28 cellular contexts compared by ENCODE assay signal in the genomic region with DNA sequence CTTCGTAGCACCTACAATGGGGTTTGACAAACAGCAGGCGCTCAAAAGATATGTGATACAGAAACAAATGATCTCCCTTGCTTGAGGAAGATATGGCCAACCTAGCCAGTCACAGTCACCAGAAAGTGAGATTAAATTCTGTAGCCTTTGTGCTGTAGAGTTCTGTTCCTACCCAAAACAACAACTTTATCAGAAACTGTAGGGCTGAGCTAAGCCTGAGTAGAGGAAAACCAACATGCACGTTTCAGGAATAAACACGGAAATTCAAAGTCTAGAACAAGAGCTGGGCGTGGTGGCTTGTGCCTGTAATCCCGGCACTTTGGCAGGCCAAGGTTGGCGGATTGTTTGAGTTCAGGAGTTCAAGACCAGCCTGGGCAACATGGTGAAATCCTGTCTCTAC. TPM values are rescaled to one million over a fixed set of nuclear protein-coding genes. Genes with fewer than 3 reads are reported as not detected.
DNase-seq lines count a peak whose midpoint lies in the region; ATAC-seq, FAIRE-seq and TF ChIP-seq lines count a peak whose summit lies in the region.
"Had no signal": no experiment of that assay in that cellular context is flagged by ENCODE, and none has a peak within 500 bp of the region (broad histone marks: within the 10 kb centered on the region; RNA-seq: fewer than 3 reads in every experiment).

No MANE protein-coding gene starts in this region.

- CTCF ChIA-PET in HepG2 (lab: Yijun Ruan, JAX; ENCODE audit: low intra/inter-chr PET ratio, low total read pairs) (no interaction called here), K562 (lab: Yijun Ruan, JAX; ENCODE audit: low intra/inter-chr PET ratio) (no interaction called here)

- H3K79me1 ChIP-seq in mesendoderm (ENCODE audit: low read length): no peaks in the 10 kb centered on the region

- H2AK5ac ChIP-seq in mesendoderm (ENCODE audit: low read length): no peak overlapping the region

- no peak overlapping the region for H2BK15ac ChIP-seq in mesendoderm (replicated peaks; ENCODE audit: low read depth)

- no peaks in the 10 kb centered on the region for H3K36me3 ChIP-seq in HepG2 (replicated peaks in 1 of 2; ENCODE audit: control insufficient read depth in 1 of 2, insufficient read depth in 2 of 2, low read length in 2 of 2)
- H3K36me3 ChIP-seq in right lobe of liver: no peaks in the 10 kb centered on the region
- H3K36me3 ChIP-seq in K562 (ENCODE audit: control insufficient read depth, insufficient read depth, low read length): no peaks in the 10 kb centered on the region
- H3K36me3 ChIP-seq in mesendoderm (ENCODE audit: control insufficient read depth, insufficient read depth, low read length): no peaks in the 10 kb centered on the region
- H3K36me3 ChIP-seq: BLaER1 treated with 17β-estradiol and CSF1 and Interleukin-3, amounts not matched to agents 10 nM and 100 nM had no signal

- TF ChIP-seq CTCF in HepG2 (CRISPR knock-in tag; IDR thresholded peaks at IDR 0.05) (no peak), right lobe of liver (IDR thresholded peaks at IDR 0.05) (no peak), K562 (IDR thresholded peaks at IDR 0.05 in 2 of 3, conservative IDR thresholded peaks at IDR 0.05 in 1 of 3; ENCODE audit: insufficient read depth in 2 of 3, low read depth in 1 of 3, low read length in 3 of 3) (no peak)

- H3K4me3 ChIP-seq in HepG2 (replicated peaks in 1 of 3; ENCODE audit: insufficient read depth in 1 of 3, low read depth in 2 of 3, low read length in 3 of 3) (no peak overlapping the region), right lobe of liver (no peak overlapping the region), K562 (no peak overlapping the region), mesendoderm (ENCODE audit: low read length) (no peak overlapping the region)
- H3K4me3 ChIP-seq: A549; BLaER1 treated with 17β-estradiol and CSF1 and Interleukin-3, amounts not matched to agents 10 nM and 100 nM; GM12878 had no signal

- TF ChIP-seq RAD21 in HepG2 (CRISPR knock-in tag; IDR thresholded peaks at IDR 0.05) (no peak), K562 (CRISPR knock-in tag; conservative IDR thresholded peaks at IDR 0.05 in 1 of 2, IDR thresholded peaks at IDR 0.05 in 1 of 2) (no peak)

- no peak overlapping the region for H4K8ac ChIP-seq in mesendoderm (ENCODE audit: low read depth, low read length)

- no peaks in the 10 kb centered on the region for H3K79me2 ChIP-seq in HepG2 (ENCODE audit: insufficient read depth, low read length)
- H3K79me2 ChIP-seq in K562 (ENCODE audit: control insufficient read depth, insufficient read depth, low read length): no peaks in the 10 kb centered on the region
- H3K79me2 ChIP-seq in mesendoderm (ENCODE audit: control insufficient read depth, insufficient read depth, low read length): no peaks in the 10 kb centered on the region

- no peak overlapping the region for H4K5ac ChIP-seq in mesendoderm (ENCODE audit: low read length)

- H2AFZ ChIP-seq in HepG2 (ENCODE audit: low read length) (no peak overlapping the region), K562 (ENCODE audit: low read depth, low read length) (no peak overlapping the region)

- TF ChIP-seq POLR2A in HepG2 (IDR thresholded peaks at IDR 0.05; ENCODE audit: insufficient read depth in 1 of 2, low read depth in 2 of 2, low read length in 2 of 2) (no peak), right lobe of liver (IDR thresholded peaks at IDR 0.05) (no peak), K562 (conservative IDR thresholded peaks at IDR 0.05) (no peak)

- H3K4me2 ChIP-seq in HepG2 (ENCODE audit: low read depth, low read length) (no peak overlapping the region), K562 (ENCODE audit: insufficient read depth, low read length) (no peak overlapping the region), mesendoderm (ENCODE audit: low read length) (no peak overlapping the region)
- H3K4me2 ChIP-seq: A549 had no signal

- no peak overlapping the region for H3K18ac ChIP-seq in mesendoderm (ENCODE audit: low read length)

- DNase-seq in HepG2 (ENCODE audit: low spot score): no peak
- DNase-seq in right lobe of liver: no peak
- no peak for DNase-seq in K562 (ENCODE audit: extremely low read depth in 1 of 4, low spot score in 3 of 4)
- peak; percentile 71 for DNase-seq in mesendoderm
- DNase-seq in DMS153 treated with DMSO at 0.1 percent for 48 hours (lab: John Stamatoyannopoulos, UW; ENCODE audit: unreplicated experiment): no peak
- no peak for DNase-seq in RCC 7860 (ENCODE audit: low spot score)
- DNase-seq: AML-193; Caco-2; Calu3; CD4-positive, alpha-beta T cell; CD8-positive, alpha-beta T cell; DMS53; DMS79; DND-41; EL; GDM1 had no signal

- peak overlapping the region; percentile 6 for H3K4ac ChIP-seq in mesendoderm (ENCODE audit: low read depth, low read length)

- ATAC-seq in HepG2: no peak
- no peak for ATAC-seq in right lobe of liver
- ATAC-seq in K562: no peak
- ATAC-seq: A549; CD8-positive, alpha-beta T cell had no signal

- H2BK5ac ChIP-seq in mesendoderm (ENCODE audit: low read length): no peak overlapping the region

- peaks cover 7% of the 10 kb centered on the region; the same call in 1 of the 2 replicates for H3K4me1 ChIP-seq in HepG2 (ENCODE audit: insufficient read depth, low read length)
- peaks cover 0 to 14% (median 0%) of the 10 kb centered on the region in 4 donors for H3K4me1 ChIP-seq in right lobe of liver
- no peaks in the 10 kb centered on the region for H3K4me1 ChIP-seq in K562 (replicated peaks in 1 of 2; ENCODE audit: control insufficient read depth in 2 of 2, insufficient read depth in 2 of 2, low read length in 2 of 2)
- H3K4me1 ChIP-seq in mesendoderm (ENCODE audit: control insufficient read depth, low read depth, low read length): peaks cover 5% of the 10 kb centered on the region
- H3K4me1 ChIP-seq: Caco-2 had no signal

- WGBS in HepG2 (ENCODE audit: low lambda C conversion rate): 20% methylated on average over 7 of the region's 7 CpGs
- WGBS in right lobe of liver (ENCODE audit: insufficient coverage, low coverage, low lambda C conversion rate, missing lambda C conversion rate): 57% methylated on average over 5 of the region's 7 CpGs
- 0% methylated on average over 7 of the region's 7 CpGs for WGBS in K562 (ENCODE audit: insufficient coverage, low coverage, missing lambda C conversion rate)
- no CpG with 5 or more reads among the region's 7 CpGs for WGBS in mesendoderm (ENCODE audit: extremely low coverage, insufficient coverage, low lambda C conversion rate)

- no peak for FAIRE-seq in HepG2 (lab: Jason Lieb, UNC)
- FAIRE-seq in K562 (lab: Jason Lieb, UNC): no peak
- FAIRE-seq in RCC 7860 (lab: Jason Lieb, UNC): no peak
- FAIRE-seq: A549, D721Med, GM12878, GM19239 had no signal

- H3K9ac ChIP-seq in HepG2 (ENCODE audit: insufficient read depth, low read depth, low read length): no peak overlapping the region
- no peak overlapping the region for H3K9ac ChIP-seq in K562 (ENCODE audit: insufficient read depth in 1 of 2, low read depth in 2 of 2, low read length in 2 of 2)
- H3K9ac ChIP-seq in mesendoderm (ENCODE audit: low read length): no peak overlapping the region
- H3K9ac ChIP-seq: BLaER1 treated with 17β-estradiol and CSF1 and Interleukin-3, amounts not matched to agents 10 nM and 100 nM had no signal

- H3K27ac ChIP-seq in HepG2 (ENCODE audit: extremely low read length, insufficient read depth, low read length) (no peak overlapping the region), right lobe of liver (no peak overlapping the region), K562 (ENCODE audit: extremely low read depth, low read depth, low read length) (no peak overlapping the region), mesendoderm (ENCODE audit: low read depth, low read length) (peak overlapping the region; percentile 37)
- H3K27ac ChIP-seq: 22Rv1, A549, C4-2B had no signal

- no TSS peak for BruUV-seq in HepG2 (replicated peaks; lab: Mats Ljungman, UMichigan)
- BruUV-seq in K562 (replicated peaks; lab: Mats Ljungman, UMichigan): no TSS peak

- no peak overlapping the region for H2BK120ac ChIP-seq in mesendoderm (ENCODE audit: low read depth, low read length)

- H4K20me1 ChIP-seq in HepG2 (ENCODE audit: insufficient read depth, low read length): no peaks in the 10 kb centered on the region
- no peaks in the 10 kb centered on the region for H4K20me1 ChIP-seq in K562 (replicated peaks; ENCODE audit: control insufficient read depth, insufficient read depth, low read length)
- H4K20me1 ChIP-seq: BLaER1 treated with 17β-estradiol and CSF1 and Interleukin-3, amounts not matched to agents 10 nM and 100 nM had no signal

- TF ChIP-seq EP300 in HepG2 (IDR thresholded peaks at IDR 0.05; ENCODE audit: low read depth in 2 of 2, low read length in 2 of 2) (no peak), HepG2 (CRISPR knock-in tag; IDR thresholded peaks at IDR 0.05; ENCODE audit: borderline replicate concordance) (no peak), K562 (IDR thresholded peaks at IDR 0.05; ENCODE audit: low read length) (no peak)

- H3K56ac ChIP-seq in mesendoderm (ENCODE audit: low read length): peak overlapping the region; percentile 12

- H3K23ac ChIP-seq in mesendoderm (ENCODE audit: low read length): no peak overlapping the region

- H3K27me3 ChIP-seq in HepG2 (ENCODE audit: control insufficient read depth in 1 of 2, insufficient read depth in 2 of 2, low read length in 2 of 2) (no peaks in the 10 kb centered on the region), right lobe of liver (no peaks in the 10 kb centered on the region), K562 (ENCODE audit: control insufficient read depth in 2 of 2, insufficient read depth in 2 of 2, low read length in 2 of 2) (peaks cover 0 to 6% of the 10 kb centered on the region in 2 experiments; a peak in 2 of 5 replicates), mesendoderm (ENCODE audit: insufficient read depth, low read length, poor library complexity) (no peaks in the 10 kb centered on the region)
- H3K27me3 ChIP-seq: BLaER1 treated with 17β-estradiol and CSF1 and Interleukin-3, amounts not matched to agents 10 nM and 100 nM had no signal

- H3K9me3 ChIP-seq in HepG2 (ENCODE audit: low read length) (no peaks in the 10 kb centered on the region), right lobe of liver (no peaks in the 10 kb centered on the region), K562 (replicated peaks; ENCODE audit: control insufficient read depth, insufficient read depth, low read depth, low read length) (no peaks in the 10 kb centered on the region)
- H3K9me3 ChIP-seq: A549; BLaER1 treated with 17β-estradiol and CSF1 and Interleukin-3, amounts not matched to agents 10 nM and 100 nM; Caco-2 had no signal

- in situ Hi-C loops in HepG2 (cut with HindIII; ENCODE audit: extremely low pct_ligation_motif_present, low pct_unique_long_range_greater_than_20kb) (no loop called here), K562 (cut with MboI) (no loop called here)

- H3K9me1 ChIP-seq in K562 (ENCODE audit: control insufficient read depth, insufficient read depth, low read length): no peaks in the 10 kb centered on the region

- intact Hi-C loops in HepG2 (cut with micrococcal nuclease; ENCODE audit: unreplicated experiment) (no loop called here), right lobe of liver (cut with DNase I) (no loop called here), K562 (cut with micrococcal nuclease) (no loop called here)

- POLR2A ChIA-PET in HepG2 (lab: Yijun Ruan, JAX) (no interaction called here), K562 (lab: Yijun Ruan, JAX) (interaction anchor here (1.1 kb wide), 1 partner anchor 8 kb away, joined by 3 read pairs; no protein-coding TSS in a partner anchor)

RNA-seq across cellular contexts. Expression of gene AICDA, which starts 23.0 kb away (rescaled TPM):
- not detected in 2 replicates for total RNA-seq in HepG2 (2016; rRNA removed; fragmentation: Illumina TruSeq; extraction: Trizol)
- not detected in 2 replicates for total RNA-seq in HepG2 (2016; cell fraction: cytosol; rRNA removed; fragmentation: Illumina TruSeq; extraction: Trizol; ENCODE audit: low read depth)
- total RNA-seq in HepG2 (2016; cell fraction: insoluble cytoplasmic fraction; rRNA removed; fragmentation: Illumina TruSeq; extraction: Trizol): not detected in 2 replicates
- total RNA-seq in HepG2 (2016; cell fraction: membrane; rRNA removed; fragmentation: Illumina TruSeq; extraction: Trizol): not detected in 2 replicates
- not detected in 2 replicates for total RNA-seq in HepG2 (2016; cell fraction: nucleus; rRNA removed; fragmentation: Illumina TruSeq; extraction: Trizol)
- polyA plus RNA-seq in HepG2 (2011; rRNA removed): not detected in 2 replicates
- polyA plus RNA-seq in HepG2 (2011; cell fraction: cytosol; rRNA removed): not detected in 2 replicates
- not detected in 2 replicates for polyA plus RNA-seq in HepG2 (2011; cell fraction: nucleus; rRNA removed)
- not detected in 2 replicates for polyA plus RNA-seq in HepG2 (2012)
- not detected in 2 replicates for polyA plus RNA-seq in HepG2 (2016; cell fraction: cytosol; fragmentation: Illumina TruSeq; extraction: Trizol; ENCODE audit: low read depth)
- not detected in 2 replicates for polyA plus RNA-seq in HepG2 (2016; cell fraction: insoluble cytoplasmic fraction; fragmentation: Illumina TruSeq; extraction: Trizol; ENCODE audit: low read depth)
- not detected in 2 replicates for polyA plus RNA-seq in HepG2 (2016; cell fraction: membrane; fragmentation: Illumina TruSeq; extraction: Trizol; ENCODE audit: low read depth)
- polyA plus RNA-seq in HepG2 (2016; cell fraction: nucleus; fragmentation: Illumina TruSeq; extraction: Trizol; ENCODE audit: insufficient read depth, low read depth): not detected in 2 replicates
- 0.30 TPM in 1 of 2 replicates, not detected in the other for polyA minus RNA-seq in HepG2 (2011; rRNA and poly(A)+ RNA removed; ENCODE audit: low replicate concordance)
- polyA minus RNA-seq in HepG2 (2011; cell fraction: cytosol; rRNA and poly(A)+ RNA removed): not detected in 2 replicates
- polyA minus RNA-seq in HepG2 (2011; cell fraction: nucleus; rRNA and poly(A)+ RNA removed): not detected in 2 replicates
- not detected for total RNA-seq in right lobe of liver
- not detected in 2 replicates for total RNA-seq in K562 (2011; cell fraction: chromatin; rRNA removed; ENCODE audit: low replicate concordance)
- not detected in 2 replicates for total RNA-seq in K562 (2011; cell fraction: nucleolus; rRNA removed)
- not detected in 2 replicates for total RNA-seq in K562 (2011; cell fraction: nucleoplasm; rRNA removed)
- total RNA-seq in K562 (2014; rRNA removed): not detected in 2 replicates
- total RNA-seq in K562 (2014; rRNA removed; fragmentation: Illumina TruSeq; extraction: Trizol): not detected in 2 replicates
- total RNA-seq in K562 (2015; rRNA removed; fragmentation: Illumina TruSeq; extraction: Trizol): not detected in 2 replicates
- total RNA-seq in K562 (2021): 0.11 TPM in 1 of 2 replicates, not detected in the other
- polyA plus RNA-seq in K562 (2011; rRNA removed): not detected in 2 replicates
- polyA plus RNA-seq in K562 (2011; cell fraction: cytosol; rRNA removed): not detected in 2 replicates
- not detected in 2 replicates for polyA plus RNA-seq in K562 (2011; cell fraction: nucleus; rRNA removed)
- polyA plus RNA-seq in K562 (2012): not detected in 2 replicates
- polyA plus RNA-seq in K562 (2014; fragmentation: Illumina TruSeq; extraction: Trizol): not detected in 2 replicates
- polyA plus RNA-seq in K562 (2014; fragmentation: Nextera tagmentation; extraction: Ambion mirVana): not detected
- polyA plus RNA-seq in K562 (2014; rRNA removed): not detected in 2 replicates
- not detected in 2 replicates for polyA minus RNA-seq in K562 (2011; rRNA and poly(A)+ RNA removed)
- polyA minus RNA-seq in K562 (2011; cell fraction: cytosol; rRNA and poly(A)+ RNA removed): not detected in 2 replicates
- polyA minus RNA-seq in K562 (2011; cell fraction: nucleus; rRNA and poly(A)+ RNA removed): not detected in 2 replicates
- polyA plus RNA-seq in mesendoderm (2013, experiment 1 of 2): 0.48 TPM
- polyA plus RNA-seq in mesendoderm (2013, experiment 2 of 2): 0.60 TPM
- total RNA-seq: A172; Caco-2; Calu3; CD4-positive, alpha-beta T cell; CD8-positive, alpha-beta T cell; Daoy; G401 had no signal
- polyA plus RNA-seq: BJ had no signal

RNA-seq across cellular contexts. Expression of gene CLEC4E, which starts 49.0 kb away (rescaled TPM):
- total RNA-seq in HepG2 (2016; rRNA removed; fragmentation: Illumina TruSeq; extraction: Trizol) (not detected in 2 replicates), right lobe of liver (1 to 10 TPM in 3 of 6 experiments, under 1 TPM in 3; 0.42 to 3.1 (median 0.99) TPM), K562 (2014; rRNA removed) (not detected in 2 replicates), K562 (2014; rRNA removed; fragmentation: Illumina TruSeq; extraction: Trizol) (not detected in 2 replicates), K562 (2015; rRNA removed; fragmentation: Illumina TruSeq; extraction: Trizol) (not detected in 2 replicates), K562 (2021) (not detected in 2 replicates)
- total RNA-seq in HepG2 (2016; cell fraction: cytosol; rRNA removed; fragmentation: Illumina TruSeq; extraction: Trizol; ENCODE audit: low read depth): not detected in 2 replicates
- not detected in 2 replicates for total RNA-seq in HepG2 (2016; cell fraction: insoluble cytoplasmic fraction; rRNA removed; fragmentation: Illumina TruSeq; extraction: Trizol)
- not detected in 2 replicates for total RNA-seq in HepG2 (2016; cell fraction: membrane; rRNA removed; fragmentation: Illumina TruSeq; extraction: Trizol)
- not detected in 2 replicates for total RNA-seq in HepG2 (2016; cell fraction: nucleus; rRNA removed; fragmentation: Illumina TruSeq; extraction: Trizol)
- polyA plus RNA-seq in HepG2 (2011; rRNA removed) (not detected in 2 replicates), K562 (2011; rRNA removed) (not detected in 2 replicates), K562 (2014; fragmentation: Illumina TruSeq; extraction: Trizol) (not detected in 2 replicates), K562 (2014; fragmentation: Nextera tagmentation; extraction: Ambion mirVana) (not detected), K562 (2014; rRNA removed) (not detected in 2 replicates)
- not detected in 2 replicates for polyA plus RNA-seq in HepG2 (2011; cell fraction: cytosol; rRNA removed)
- not detected in 2 replicates for polyA plus RNA-seq in HepG2 (2011; cell fraction: nucleus; rRNA removed)
- polyA plus RNA-seq in HepG2 (2012): not detected in 2 replicates
- not detected in 2 replicates for polyA plus RNA-seq in HepG2 (2016; cell fraction: cytosol; fragmentation: Illumina TruSeq; extraction: Trizol; ENCODE audit: low read depth)
- not detected in 2 replicates for polyA plus RNA-seq in HepG2 (2016; cell fraction: insoluble cytoplasmic fraction; fragmentation: Illumina TruSeq; extraction: Trizol; ENCODE audit: low read depth)
- not detected in 2 replicates for polyA plus RNA-seq in HepG2 (2016; cell fraction: membrane; fragmentation: Illumina TruSeq; extraction: Trizol; ENCODE audit: low read depth)
- polyA plus RNA-seq in HepG2 (2016; cell fraction: nucleus; fragmentation: Illumina TruSeq; extraction: Trizol; ENCODE audit: insufficient read depth, low read depth): not detected in 2 replicates
- polyA minus RNA-seq in HepG2 (2011; rRNA and poly(A)+ RNA removed; ENCODE audit: low replicate concordance): not detected in 2 replicates
- not detected in 2 replicates for polyA minus RNA-seq in HepG2 (2011; cell fraction: cytosol; rRNA and poly(A)+ RNA removed)
- not detected in 2 replicates for polyA minus RNA-seq in HepG2 (2011; cell fraction: nucleus; rRNA and poly(A)+ RNA removed)
- total RNA-seq in K562 (2011; cell fraction: chromatin; rRNA removed; ENCODE audit: low replicate concordance): not detected in 2 replicates
- not detected in 2 replicates for total RNA-seq in K562 (2011; cell fraction: nucleolus; rRNA removed)
- not detected in 2 replicates for total RNA-seq in K562 (2011; cell fraction: nucleoplasm; rRNA removed)
- polyA plus RNA-seq in K562 (2011; cell fraction: cytosol; rRNA removed): not detected in 2 replicates
- polyA plus RNA-seq in K562 (2011; cell fraction: nucleus; rRNA removed): not detected in 2 replicates
- polyA plus RNA-seq in K562 (2012): not detected in 2 replicates
- not detected in 2 replicates for polyA minus RNA-seq in K562 (2011; rRNA and poly(A)+ RNA removed)
- not detected in 2 replicates for polyA minus RNA-seq in K562 (2011; cell fraction: cytosol; rRNA and poly(A)+ RNA removed)
- polyA minus RNA-seq in K562 (2011; cell fraction: nucleus; rRNA and poly(A)+ RNA removed): not detected in 2 replicates
- 0.04 TPM for polyA plus RNA-seq in mesendoderm (2013, experiment 1 of 2)
- polyA plus RNA-seq in mesendoderm (2013, experiment 2 of 2): 0.04 TPM
- total RNA-seq: A172; B cell; Caco-2; Calu3; CD4-positive, alpha-beta T cell; CD8-positive, alpha-beta T cell; Daoy; G401; GM12878 had no signal
- polyA plus RNA-seq: BJ, GM12878 had no signal
